Comparison of ENCODE assay signal across 15 cellular contexts in genomic region chr1:161359316-161359715, GRCh38. TPM values are rescaled to one million over a fixed set of nuclear protein-coding genes. Genes with fewer than 3 reads are reported as not detected.
DNase-seq lines count a peak whose midpoint lies in the region; ATAC-seq and TF ChIP-seq lines count a peak whose summit lies in the region.
"Had no signal": no experiment of that assay in that cellular context is flagged by ENCODE, and none has a peak within 500 bp of the region (broad histone marks: within the 10 kb centered on the region; RNA-seq: fewer than 3 reads in every experiment).

No MANE protein-coding gene starts in this region.

- H3K4me1 Mint-ChIP-seq in CD14-positive monocyte (peaks cover 10% of the 10 kb centered on the region), memory B cell (peaks cover 2% of the 10 kb centered on the region)
- H3K4me1 Mint-ChIP-seq in dendritic cell treated with granulocyte-macrophage colony-stimulating factor and Interleukin-4, amounts not matched to agents 40 ng/mL and 50 ng/mL, for 4 days (ENCODE audit: low read depth), result peaks cover 10% of the 10 kb centered on the region

- H3K27me3 Mint-ChIP-seq in CD14-positive monocyte (ENCODE audit: low read depth in 3 of 3) (no peaks in the 10 kb centered on the region), memory B cell (no peaks in the 10 kb centered on the region)
- no peaks in the 10 kb centered on the region for H3K27me3 Mint-ChIP-seq in dendritic cell treated with granulocyte-macrophage colony-stimulating factor and Interleukin-4, amounts not matched to agents 40 ng/mL and 50 ng/mL, for 4 days

- H3K4me3 ChIP-seq in foreskin fibroblast (ENCODE audit: low read depth in 1 of 2, low read length in 2 of 2), result no peak overlapping the region
- H3K4me3 ChIP-seq: dorsolateral prefrontal cortex, SJCRH30, stomach had no signal

- H3K4me3 Mint-ChIP-seq in CD14-positive monocyte, result no peak overlapping the region
- peak overlapping the region; percentile 28 for H3K4me3 Mint-ChIP-seq in dendritic cell treated with granulocyte-macrophage colony-stimulating factor and Interleukin-4, amounts not matched to agents 40 ng/mL and 50 ng/mL, for 4 days
- H3K4me3 Mint-ChIP-seq in memory B cell, result no peak overlapping the region

- H3K9me3 Mint-ChIP-seq in CD14-positive monocyte (no peaks in the 10 kb centered on the region), memory B cell (no peaks in the 10 kb centered on the region)
- H3K9me3 Mint-ChIP-seq in dendritic cell treated with granulocyte-macrophage colony-stimulating factor and Interleukin-4, amounts not matched to agents 40 ng/mL and 50 ng/mL, for 4 days, result no peaks in the 10 kb centered on the region

- DNase-seq in CD14-positive monocyte (ENCODE audit: low spot score), result no peak
- DNase-seq in KG1 (lab: John Stamatoyannopoulos, UW), result peak; percentile 14
- no peak for DNase-seq in memory B cell (ENCODE audit: low spot score in 2 of 2)
- DNase-seq in foreskin fibroblast, result no peak
- no peak for DNase-seq in stimulated activated CD4-positive, alpha-beta T cell treated with anti-CD3 and anti-CD28 coated beads, Interleukin-4, amount 100 ng/mL, for 1 hour
- DNase-seq in D341Med (ENCODE audit: low spot score), result no peak
- DNase-seq: C1 segment of cervical spinal cord, dorsolateral prefrontal cortex, NCI-H2029 treated with DMSO at 0.1 percent for 48 hours, NCI-H82, SJCRH30, stomach had no signal

- intact Hi-C loops in CD14-positive monocyte (cut with micrococcal nuclease), result no loop called here
- intact Hi-C loops in dendritic cell treated with granulocyte-macrophage colony-stimulating factor and Interleukin-4, amounts not matched to agents 40 ng/mL and 50 ng/mL, for 4 days (cut with micrococcal nuclease), result no loop called here

- ATAC-seq in memory B cell (ENCODE audit: low read depth), result no peak
- no peak for ATAC-seq in GM21447 (IDR thresholded peaks at IDR 0.05; ENCODE audit: unreplicated experiment)

- no peak for TF ChIP-seq CTCF in CD14-positive monocyte (IDR thresholded peaks at IDR 0.05)
- TF ChIP-seq CTCF in foreskin fibroblast (IDR thresholded peaks at IDR 0.05; ENCODE audit: low read depth, low read length), result no peak

- H3K36me3 Mint-ChIP-seq in CD14-positive monocyte, result peaks cover 48 to 79% of the 10 kb centered on the region in 2 donors
- peaks cover 67% of the 10 kb centered on the region for H3K36me3 Mint-ChIP-seq in dendritic cell treated with granulocyte-macrophage colony-stimulating factor and Interleukin-4, amounts not matched to agents 40 ng/mL and 50 ng/mL, for 4 days (ENCODE audit: low read depth)
- H3K36me3 Mint-ChIP-seq in memory B cell, result peaks cover 19% of the 10 kb centered on the region

- peak overlapping the region; percentile 3 to 80 (median 55) for H3K27ac Mint-ChIP-seq in CD14-positive monocyte
- H3K27ac Mint-ChIP-seq in dendritic cell treated with granulocyte-macrophage colony-stimulating factor and Interleukin-4, amounts not matched to agents 40 ng/mL and 50 ng/mL, for 4 days, result peak overlapping the region; percentile 98
- H3K27ac Mint-ChIP-seq in memory B cell, result peak overlapping the region; percentile 24

RNA-seq across cellular contexts. Expression of gene CFAP126, which starts 8.4 kb away (rescaled TPM):
- polyA plus RNA-seq in CD14-positive monocyte, result not detected
- polyA plus RNA-seq: H1, stomach had no signal

RNA-seq across cellular contexts. Expression of gene SDHC, which starts 45.1 kb away (rescaled TPM):
- 100 to 1,000 TPM; 323 to 350 TPM for polyA plus RNA-seq in CD14-positive monocyte

RNA-seq across cellular contexts. Expression of gene MPZ, which starts 49.5 kb away (rescaled TPM):
- polyA plus RNA-seq in CD14-positive monocyte, result under 1 TPM in 1 of 2 donors, not detected in 1; 0.16 TPM

Comparison
In these comparisons a context has a peak if more than half of its experiments do, and no peak if none do; other contexts are left out.
1. H3K27ac Mint-ChIP-seq: peak in every context shown above with its lines; median percentile 98 in dendritic cell treated with granulocyte-macrophage colony-stimulating factor and Interleukin-4, amounts not matched to agents 40 ng/mL and 50 ng/mL, for 4 days; 55 in CD14-positive monocyte; 24 in memory B cell.